In genomic region chr1:155859234-155859829, GRCh38 we compare ENCODE assay signal across 8 cellular contexts. TPM values are rescaled to one million over a fixed set of nuclear protein-coding genes. Genes with fewer than 3 reads are reported as not detected.
DNase-seq lines count a peak whose midpoint lies in the region; ATAC-seq and TF ChIP-seq lines count a peak whose summit lies in the region.

A gene with protein sequence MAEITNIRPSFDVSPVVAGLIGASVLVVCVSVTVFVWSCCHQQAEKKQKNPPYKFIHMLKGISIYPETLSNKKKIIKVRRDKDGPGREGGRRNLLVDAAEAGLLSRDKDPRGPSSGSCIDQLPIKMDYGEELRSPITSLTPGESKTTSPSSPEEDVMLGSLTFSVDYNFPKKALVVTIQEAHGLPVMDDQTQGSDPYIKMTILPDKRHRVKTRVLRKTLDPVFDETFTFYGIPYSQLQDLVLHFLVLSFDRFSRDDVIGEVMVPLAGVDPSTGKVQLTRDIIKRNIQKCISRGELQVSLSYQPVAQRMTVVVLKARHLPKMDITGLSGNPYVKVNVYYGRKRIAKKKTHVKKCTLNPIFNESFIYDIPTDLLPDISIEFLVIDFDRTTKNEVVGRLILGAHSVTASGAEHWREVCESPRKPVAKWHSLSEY (plus strand): TSS chr1:155859567. CDS start chr1:155859762, 195 bp downstream.

- DNase-seq in NCI-H1930 (lab: John Stamatoyannopoulos, UW) = peak; percentile 94 to 98
- peak; percentile 97 for DNase-seq in left cardiac atrium
- peak; percentile 93 to 99 (median 94) for DNase-seq in posterior cingulate gyrus
- DNase-seq in upper lobe of left lung = peak; percentile 91 to 95

- 0% methylated on average over 16 to 32 of the region's 33 CpGs for WGBS in upper lobe of left lung, 2 donors

- ATAC-seq in GM18498 (IDR thresholded peaks at IDR 0.05; ENCODE audit: unreplicated experiment) (peak; percentile 74), HG02943 (IDR thresholded peaks at IDR 0.05; ENCODE audit: low read depth, unreplicated experiment) (peak; percentile 53), left cardiac atrium (peak; percentile 92 to 93), upper lobe of left lung (ENCODE audit: low FRiP score in 2 of 2) (peak; percentile 94 to 97)

- peak within 1 kb of the TSS; percentile 9 to 55 (median 45) for H3K4me3 ChIP-seq in upper lobe of left lung

- TF ChIP-seq EP300 in upper lobe of left lung (IDR thresholded peaks at IDR 0.05) = no peak

- H3K27me3 ChIP-seq in upper lobe of left lung = no peaks in the 10 kb centered on the region

- H3K27ac ChIP-seq in angular gyrus (ENCODE audit: low read depth, low read length) (peak within 1 kb of the TSS; percentile 98), upper lobe of left lung (peak within 1 kb of the TSS; percentile 83 to 92 (median 84))

- intact Hi-C loops in T-helper 2 cell treated with Interferon-gamma antibody and Interleukin-4, amounts not matched to agents 100 ng/mL and 5 ng/mL, for 36 hours (cut with micrococcal nuclease) = loop anchor here (1.0 to 5.0 kb wide), 5 partner anchors 52 to 772 kb away; partner anchors contain the start of genes KHDC4, RIT1 and YY1AP1
- intact Hi-C loops in left cardiac atrium (cut with DNase I) = no loop called here
- intact Hi-C loops in posterior cingulate gyrus (cut with DNase I) = loop anchor here (2.0 to 5.0 kb wide), 2 partner anchors 75 to 128 kb away; partner anchors contain the start of gene KHDC4

- H3K4me1 ChIP-seq in upper lobe of left lung = peaks cover 23 to 36% (median 35%) of the 10 kb centered on the region in 4 donors

- peak in 1 of 4 donors; percentile 17 for TF ChIP-seq POLR2A in upper lobe of left lung (IDR thresholded peaks at IDR 0.05)

- peaks cover 0 to 7% (median 4%) of the 10 kb centered on the region in 4 donors for H3K36me3 ChIP-seq in upper lobe of left lung

- no peak for TF ChIP-seq CTCF in upper lobe of left lung (IDR thresholded peaks at IDR 0.05)

- no peaks in the 10 kb centered on the region for H3K9me3 ChIP-seq in upper lobe of left lung

RNA-seq across cellular contexts. Expression of the gene that starts here (rescaled TPM):
- total RNA-seq in T-helper 2 cell treated with Interferon-gamma antibody and Interleukin-4, amounts not matched to agents 100 ng/mL and 5 ng/mL, for 36 hours = 22.2 and 22.5 TPM in 2 replicates
- 10 to 100 TPM in 1 of 2 donors, 1 to 10 TPM in 1; 9.9 to 16.5 TPM for total RNA-seq in left cardiac atrium
- total RNA-seq in upper lobe of left lung = 10 to 100 TPM in 1 of 6 donors, 1 to 10 TPM in 5; 3.1 to 12.1 (median 7.8) TPM

Comparison
In these comparisons a context has a peak if more than half of its experiments do, and no peak if none do; other contexts are left out.
1. Peak in every context shown above with its lines: DNase-seq, ATAC-seq, H3K4me3 ChIP-seq and H3K27ac ChIP-seq.
2. intact Hi-C loops: an anchor here in T-helper 2 cell treated with Interferon-gamma antibody and Interleukin-4, amounts not matched to agents 100 ng/mL and 5 ng/mL, for 36 hours (1.0 to 5.0 kb wide) and posterior cingulate gyrus (2.0 to 5.0 kb wide); none called in left cardiac atrium.